11 cellular contexts compared by ENCODE assay signal in genomic region chr2:120737802-120738516, GRCh38. TPM values are rescaled to one million over a fixed set of nuclear protein-coding genes. Genes with fewer than 3 reads are reported as not detected.
DNase-seq lines count a peak whose midpoint lies in the region; TF ChIP-seq lines count a peak whose summit lies in the region.
"Had no signal": no experiment of that assay in that cellular context is flagged by ENCODE, and none has a peak within 500 bp of the region (broad histone marks: within the 10 kb centered on the region; RNA-seq: fewer than 3 reads in every experiment).

No MANE protein-coding gene starts in this region.

- no peaks in the 10 kb centered on the region for H3K36me3 Mint-ChIP-seq in nephron (ENCODE audit: low read depth)
- no peaks in the 10 kb centered on the region for H3K36me3 Mint-ChIP-seq in activated naive CD8-positive, alpha-beta T cell treated with anti-CD3 and anti-CD28 coated beads for 36 hours

- no peak for DNase-seq in AG04450 (ENCODE audit: low read depth, low spot score)
- DNase-seq in LoVo (ENCODE audit: low spot score) = peak; percentile 64
- DNase-seq in dorsolateral prefrontal cortex = no peak
- no peak for DNase-seq in nucleus accumbens (lab: John Stamatoyannopoulos, UW)
- DNase-seq in activated T-cell treated with anti-CD3 and anti-CD28 coated beads, Interleukin-2, amount 50 U/mL, for 48 hours = no peak
- no peak for DNase-seq in DMS 273 (lab: John Stamatoyannopoulos, UW; ENCODE audit: unreplicated experiment)
- no peak for DNase-seq in activated naive CD8-positive, alpha-beta T cell treated with anti-CD3 and anti-CD28 coated beads for 36 hours
- DNase-seq: activated naive CD8-positive, alpha-beta T cell treated with anti-CD3 and anti-CD28 coated beads, Interleukin-2, amount 10 ng/mL, durations not matched to agents 7 days and 5 days; NCI-H1694 had no signal

- H3K27ac ChIP-seq in AG04450 (ENCODE audit: low read depth, low read length) = peak overlapping the region; percentile 79
- peak overlapping the region in 1 of 59 donors; percentile 47 for H3K27ac ChIP-seq in dorsolateral prefrontal cortex
- H3K27ac ChIP-seq: neutrophil had no signal

- POLR2A ChIA-PET in AG04450 (lab: Yijun Ruan, JAX) = interaction anchor here (0.8 to 2.8 kb wide), 4 partner anchors 27 to 337 kb away, joined by 3 to 47 read pairs (median 14); no protein-coding TSS in a partner anchor

- H3K27me3 ChIP-seq in AG04450 (ENCODE audit: control insufficient read depth, insufficient read depth, low read length) (no peaks in the 10 kb centered on the region), dorsolateral prefrontal cortex (peaks cover 0 to 96% (median 65%) of the 10 kb centered on the region in 45 donors)

- H3K4me3 ChIP-seq in AG04450 (ENCODE audit: low read depth, low read length) = peak overlapping the region; percentile 84
- peak overlapping the region in 36 of 59 donors; percentile 24 to 73 (median 61) for H3K4me3 ChIP-seq in dorsolateral prefrontal cortex

- peaks cover 8% of the 10 kb centered on the region; the same call in 1 of the 2 replicates for H3K9me3 ChIP-seq in AG04450 (ENCODE audit: control insufficient read depth, insufficient read depth, low read length)
- H3K9me3 ChIP-seq: neutrophil had no signal

- CTCF ChIA-PET in AG04450 (lab: Charles Lee) = interaction anchor here (0.6 to 1.1 kb wide), 3 partner anchors 12 to 395 kb away, joined by 3 to 5 read pairs (median 4); no protein-coding TSS in a partner anchor

- H3K27me3 Mint-ChIP-seq in nephron (ENCODE audit: low read depth) = peaks cover 20% of the 10 kb centered on the region
- H3K27me3 Mint-ChIP-seq in activated naive CD8-positive, alpha-beta T cell treated with anti-CD3 and anti-CD28 coated beads for 36 hours = peaks cover 83% of the 10 kb centered on the region

- no peaks in the 10 kb centered on the region for H3K9me3 Mint-ChIP-seq in nephron
- H3K9me3 Mint-ChIP-seq in activated naive CD8-positive, alpha-beta T cell treated with anti-CD3 and anti-CD28 coated beads for 36 hours = no peaks in the 10 kb centered on the region
- H3K9me3 Mint-ChIP-seq: activated naive CD8-positive, alpha-beta T cell treated with anti-CD3 and anti-CD28 coated beads, Interleukin-2, amount 10 ng/mL, durations not matched to agents 7 days and 5 days had no signal

- TF ChIP-seq CTCF in AG04450 (IDR thresholded peaks at IDR 0.05; ENCODE audit: low read depth, low read length) (no peak), dorsolateral prefrontal cortex (IDR thresholded peaks at IDR 0.05 in 54 of 56, conservative IDR thresholded peaks at IDR 0.05 in 2 of 56; ENCODE audit: low read depth in 1 of 56, partially characterized antibody in 56 of 56) (no peak), nephron (IDR thresholded peaks at IDR 0.05; ENCODE audit: unreplicated experiment in 3 of 3) (no peak)

- peak overlapping the region; percentile 92 to 95 (median 93) for H3K4me3 Mint-ChIP-seq in nephron
- H3K4me3 Mint-ChIP-seq in activated naive CD8-positive, alpha-beta T cell treated with anti-CD3 and anti-CD28 coated beads for 36 hours = no peak overlapping the region

- intact Hi-C loops in dorsolateral prefrontal cortex (cut with DNase I) = loop anchor here (1.0 to 10.0 kb wide), 4 partner anchors 41 to 333 kb away; no protein-coding TSS in a partner anchor

- H3K4me1 Mint-ChIP-seq in nephron = peaks cover 69% of the 10 kb centered on the region
- H3K4me1 Mint-ChIP-seq in activated naive CD8-positive, alpha-beta T cell treated with anti-CD3 and anti-CD28 coated beads for 36 hours = peaks cover 6% of the 10 kb centered on the region

- peak overlapping the region; percentile 92 to 97 (median 95) for H3K27ac Mint-ChIP-seq in nephron
- H3K27ac Mint-ChIP-seq in activated naive CD8-positive, alpha-beta T cell treated with anti-CD3 and anti-CD28 coated beads for 36 hours = no peak overlapping the region
- H3K27ac Mint-ChIP-seq: activated naive CD8-positive, alpha-beta T cell treated with anti-CD3 and anti-CD28 coated beads, Interleukin-2, amount 10 ng/mL, durations not matched to agents 7 days and 5 days had no signal

RNA-seq across cellular contexts. Expression of gene GLI2, which starts 2.3 kb away (rescaled TPM):
- polyA plus RNA-seq in AG04450 (2011; rRNA removed) = 5.2 and 8.4 TPM in 2 replicates
- 7.8 and 11.5 TPM in 2 replicates for polyA minus RNA-seq in AG04450 (2011; rRNA and poly(A)+ RNA removed)
- 10 to 100 TPM in 4 of 120 experiments, 1 to 10 TPM in 115, under 1 TPM in 1; 0.79 to 13.1 (median 3.3) TPM for total RNA-seq in dorsolateral prefrontal cortex
- not detected for total RNA-seq in activated naive CD8-positive, alpha-beta T cell treated with anti-CD3 and anti-CD28 coated beads for 36 hours
